30 cellular contexts compared by ENCODE assay signal in genomic region chr9:93656426-93657222, GRCh38.
DNase-seq lines count a peak whose midpoint lies in the region; ATAC-seq and TF ChIP-seq lines count a peak whose summit lies in the region.
"Had no signal": no experiment of that assay in that cellular context is flagged by ENCODE, and none has a peak within 500 bp of the region (broad histone marks: within the 10 kb centered on the region; RNA-seq: fewer than 3 reads in every experiment).

No MANE protein-coding gene starts in this region.

- H3K27me3 ChIP-seq in right cardiac atrium (ENCODE audit: control insufficient read depth, insufficient read depth) (no peaks in the 10 kb centered on the region), spleen (replicated peaks in 1 of 7) (no peaks in the 10 kb centered on the region)
- H3K27me3 ChIP-seq: colonic mucosa, MG63, suprapubic skin had no signal

- H3K36me3 ChIP-seq in spleen: peaks cover 0 to 99% (median 64%) of the 10 kb centered on the region in 6 donors
- H3K36me3 ChIP-seq: MG63 had no signal

- WGBS in right cardiac atrium: 95% methylated on average over 15 of the region's 15 CpGs
- 88 to 97% (median 96%) methylated on average over 10 to 15 of the region's 15 CpGs for WGBS in spleen, 5 donors

- H3K9me3 Mint-ChIP-seq in activated naive CD4-positive, alpha-beta T cell treated with anti-CD3 and anti-CD28 coated beads for 36 hours: no peaks in the 10 kb centered on the region
- no peaks in the 10 kb centered on the region for H3K9me3 Mint-ChIP-seq in WTC11
- no peaks in the 10 kb centered on the region for H3K9me3 Mint-ChIP-seq in MCF 10A (ENCODE audit: unreplicated experiment)
- no peaks in the 10 kb centered on the region for H3K9me3 Mint-ChIP-seq in T-helper 2 cell treated with Interferon-gamma antibody and Interleukin-4, amounts not matched to agents 5 μg/mL and 100 μg/mL, for 36 hours
- H3K9me3 Mint-ChIP-seq: activated naive CD4-positive, alpha-beta T cell treated with anti-CD3 and anti-CD28 coated beads, Interleukin-2, amount 50 U/mL, for 24 hours; CD4-positive, CD25-positive, alpha-beta regulatory T cell; naive thymus-derived CD8-positive, alpha-beta T cell had no signal

- H3K27ac Mint-ChIP-seq in activated naive CD4-positive, alpha-beta T cell treated with anti-CD3 and anti-CD28 coated beads for 36 hours: no peak overlapping the region
- no peak overlapping the region for H3K27ac Mint-ChIP-seq in WTC11
- no peak overlapping the region for H3K27ac Mint-ChIP-seq in MCF 10A (ENCODE audit: low read depth, unreplicated experiment)
- no peak overlapping the region for H3K27ac Mint-ChIP-seq in T-helper 2 cell treated with Interferon-gamma antibody and Interleukin-4, amounts not matched to agents 5 μg/mL and 100 μg/mL, for 36 hours
- H3K27ac Mint-ChIP-seq: CD4-positive, CD25-positive, alpha-beta regulatory T cell had no signal

- no peaks in the 10 kb centered on the region for H3K4me1 ChIP-seq in right cardiac atrium (ENCODE audit: control insufficient read depth, insufficient read depth, low read length)
- H3K4me1 ChIP-seq in spleen: no peaks in the 10 kb centered on the region
- H3K4me1 ChIP-seq: colonic mucosa, suprapubic skin had no signal

- no peak overlapping the region for H3K4me3 ChIP-seq in right cardiac atrium (ENCODE audit: low read length)
- H3K4me3 ChIP-seq in spleen: no peak overlapping the region
- H3K4me3 ChIP-seq: colonic mucosa, MG63, SK-N-MC, smooth muscle cell, suprapubic skin had no signal

- TF ChIP-seq POLR2A in spleen (IDR thresholded peaks at IDR 0.05): no peak

- no peaks in the 10 kb centered on the region for H3K4me1 Mint-ChIP-seq in activated naive CD4-positive, alpha-beta T cell treated with anti-CD3 and anti-CD28 coated beads for 36 hours (ENCODE audit: low read depth)
- H3K4me1 Mint-ChIP-seq in WTC11 (no peaks in the 10 kb centered on the region), MCF 10A (ENCODE audit: insufficient read depth, unreplicated experiment) (no peaks in the 10 kb centered on the region)
- no peaks in the 10 kb centered on the region for H3K4me1 Mint-ChIP-seq in T-helper 2 cell treated with Interferon-gamma antibody and Interleukin-4, amounts not matched to agents 5 μg/mL and 100 μg/mL, for 36 hours (ENCODE audit: low read depth)
- H3K4me1 Mint-ChIP-seq: activated naive CD4-positive, alpha-beta T cell treated with anti-CD3 and anti-CD28 coated beads, Interleukin-2, amount 50 U/mL, for 24 hours; CD4-positive, CD25-positive, alpha-beta regulatory T cell had no signal

- peak; percentile 1 for DNase-seq in activated naive CD4-positive, alpha-beta T cell treated with anti-CD3 and anti-CD28 coated beads for 36 hours
- DNase-seq in activated naive CD4-positive, alpha-beta T cell treated with Interleukin-2 at 50 U/mL for 16 hours: no peak
- peak; percentile 8 for DNase-seq in WTC11 (ENCODE audit: low spot score)
- DNase-seq in right cardiac atrium: peak in 2 of 3 donors; percentile 22 to 32
- peak; percentile 68 for DNase-seq in spleen
- no peak for DNase-seq in MCF 10A (ENCODE audit: unreplicated experiment)
- DNase-seq in T-helper 2 cell treated with Interferon-gamma antibody and Interleukin-4, amounts not matched to agents 5 μg/mL and 100 μg/mL, for 36 hours (ENCODE audit: low spot score): no peak
- DNase-seq in NCI-H774 (lab: John Stamatoyannopoulos, UW): no peak
- DNase-seq: activated T-cell treated with anti-CD3 and anti-CD28 coated beads, Interleukin-2, amount 50 U/mL, for 48 hours; CD4-positive, CD25-positive, alpha-beta regulatory T cell; colonic mucosa; effector memory CD4-positive, alpha-beta T cell; GDM1; GOT3; KG1; MG63; midbrain; NCI-H1105 treated with DMSO at 0.1 percent for 48 hours; NCI-H187 treated with DMSO at 0.1 percent for 48 hours; NCI-H2171; NCI-H510A; stimulated activated CD4-positive, alpha-beta T cell treated with anti-CD3 and anti-CD28 coated beads, Interleukin-1b, Interleukin-23, amount 100 ng/mL, for 48 hours; stimulated activated naive CD4-positive, alpha-beta T cell treated with Interleukin-2 at 50 U/mL for 16 hours had no signal

- no peak overlapping the region for H3K4me3 Mint-ChIP-seq in activated naive CD4-positive, alpha-beta T cell treated with anti-CD3 and anti-CD28 coated beads for 36 hours
- H3K4me3 Mint-ChIP-seq in WTC11: no peak overlapping the region
- H3K4me3 Mint-ChIP-seq in MCF 10A (ENCODE audit: unreplicated experiment): no peak overlapping the region
- H3K4me3 Mint-ChIP-seq in T-helper 2 cell treated with Interferon-gamma antibody and Interleukin-4, amounts not matched to agents 5 μg/mL and 100 μg/mL, for 36 hours: no peak overlapping the region
- H3K4me3 Mint-ChIP-seq: activated naive CD4-positive, alpha-beta T cell treated with anti-CD3 and anti-CD28 coated beads, Interleukin-2, amount 50 U/mL, for 24 hours; CD4-positive, CD25-positive, alpha-beta regulatory T cell; naive thymus-derived CD8-positive, alpha-beta T cell had no signal

- peaks cover 8% of the 10 kb centered on the region for H3K36me3 Mint-ChIP-seq in activated naive CD4-positive, alpha-beta T cell treated with anti-CD3 and anti-CD28 coated beads for 36 hours (ENCODE audit: low read depth)
- peaks cover 7% of the 10 kb centered on the region for H3K36me3 Mint-ChIP-seq in WTC11
- peaks cover 12% of the 10 kb centered on the region for H3K36me3 Mint-ChIP-seq in MCF 10A (ENCODE audit: insufficient read depth, unreplicated experiment)
- peaks cover 14% of the 10 kb centered on the region for H3K36me3 Mint-ChIP-seq in T-helper 2 cell treated with Interferon-gamma antibody and Interleukin-4, amounts not matched to agents 5 μg/mL and 100 μg/mL, for 36 hours (ENCODE audit: low read depth)
- H3K36me3 Mint-ChIP-seq: activated naive CD4-positive, alpha-beta T cell treated with anti-CD3 and anti-CD28 coated beads, Interleukin-2, amount 50 U/mL, for 24 hours had no signal

- H3K27me3 Mint-ChIP-seq in activated naive CD4-positive, alpha-beta T cell treated with anti-CD3 and anti-CD28 coated beads for 36 hours (ENCODE audit: low read depth): no peaks in the 10 kb centered on the region
- no peaks in the 10 kb centered on the region for H3K27me3 Mint-ChIP-seq in WTC11 (ENCODE audit: low read depth)
- H3K27me3 Mint-ChIP-seq in MCF 10A (ENCODE audit: insufficient read depth, unreplicated experiment): no peaks in the 10 kb centered on the region
- no peaks in the 10 kb centered on the region for H3K27me3 Mint-ChIP-seq in T-helper 2 cell treated with Interferon-gamma antibody and Interleukin-4, amounts not matched to agents 5 μg/mL and 100 μg/mL, for 36 hours (ENCODE audit: low read depth)
- H3K27me3 Mint-ChIP-seq: activated naive CD4-positive, alpha-beta T cell treated with anti-CD3 and anti-CD28 coated beads, Interleukin-2, amount 50 U/mL, for 24 hours; CD4-positive, CD25-positive, alpha-beta regulatory T cell; naive thymus-derived CD8-positive, alpha-beta T cell had no signal

- TF ChIP-seq CTCF in WTC11 (IDR thresholded peaks at IDR 0.05) (no peak), spleen (IDR thresholded peaks at IDR 0.05 in 8 of 11, conservative IDR thresholded peaks at IDR 0.05 in 3 of 11) (no peak), MCF 10A (IDR thresholded peaks at IDR 0.05; ENCODE audit: unreplicated experiment) (no peak)

- intact Hi-C loops in activated naive CD4-positive, alpha-beta T cell treated with anti-CD3 and anti-CD28 coated beads for 36 hours (cut with micrococcal nuclease): no loop called here
- intact Hi-C loops in right cardiac atrium (cut with DNase I) (no loop called here), spleen (cut with DNase I; ENCODE audit: low total_unique reads) (no loop called here), MCF 10A (cut with micrococcal nuclease) (no loop called here)

- H3K9me3 ChIP-seq in right cardiac atrium (ENCODE audit: control insufficient read depth, low read length) (no peaks in the 10 kb centered on the region), spleen (no peaks in the 10 kb centered on the region)
- H3K9me3 ChIP-seq: colonic mucosa, MG63, suprapubic skin had no signal

- CTCF ChIA-PET in activated naive CD4-positive, alpha-beta T cell treated with anti-CD3 and anti-CD28 coated beads for 36 hours (lab: Charles Lee): no interaction called here
- CTCF ChIA-PET in WTC11 (lab: Charles Lee) (no interaction called here), MCF 10A (lab: Yijun Ruan, JAX) (no interaction called here)

- no TSS peak for BruUV-seq in MCF 10A (replicated peaks; lab: Mats Ljungman, UMichigan)

- ATAC-seq in WTC11 (no peak), right cardiac atrium (no peak)
- ATAC-seq: naive thymus-derived CD8-positive, alpha-beta T cell had no signal

- POLR2A ChIA-PET in WTC11 (lab: Charles Lee): no interaction called here
- POLR2A ChIA-PET in MCF 10A (lab: Yijun Ruan, JAX): no interaction called here

- no peak overlapping the region for H3K27ac ChIP-seq in right cardiac atrium (ENCODE audit: low read length)
- H3K27ac ChIP-seq in spleen: no peak overlapping the region
- H3K27ac ChIP-seq: colonic mucosa, epithelial cell of prostate, RWPE1, SK-N-MC, suprapubic skin had no signal

TF ChIP-seq in WTC11, 78 proteins besides CTCF, POLR2A, EP300 and RAD21 (continues in another document):
- TF ChIP-seq ATF2 (CRISPR knock-in tag; IDR thresholded peaks at IDR 0.05; ENCODE audit: borderline replicate concordance, low read depth) (no peak), NFE2L1 (CRISPR knock-in tag; IDR thresholded peaks at IDR 0.05) (no peak), SMAD3 (CRISPR knock-in tag; IDR thresholded peaks at IDR 0.05; ENCODE audit: borderline replicate concordance) (no peak)

Comparison
In these comparisons a context has a peak if more than half of its experiments do, and no peak if none do; other contexts are left out.
1. DNase-seq: peak in activated naive CD4-positive, alpha-beta T cell treated with anti-CD3 and anti-CD28 coated beads for 36 hours (single experiment), WTC11 (single experiment), right cardiac atrium (2 of 3) and spleen (single experiment); none in activated naive CD4-positive, alpha-beta T cell treated with Interleukin-2 at 50 U/mL for 16 hours (single experiment), MCF 10A (single experiment), T-helper 2 cell treated with Interferon-gamma antibody and Interleukin-4, amounts not matched to agents 5 μg/mL and 100 μg/mL, for 36 hours (single experiment) and NCI-H774 (single experiment).